In genomic region chr1:208533746-208534603, GRCh38 we compare ENCODE assay signal across 14 cellular contexts.
"Had no signal": no experiment of that assay in that cellular context is flagged by ENCODE, and none has a peak within 500 bp of the region (broad histone marks: within the 10 kb centered on the region; RNA-seq: fewer than 3 reads in every experiment).

No MANE protein-coding gene starts in this region.

- H2AFZ ChIP-seq: parathyroid adenoma had no signal

- H3K36me3 ChIP-seq: ascending aorta, thyroid gland had no signal

- H3K4me3 ChIP-seq: ascending aorta, dorsolateral prefrontal cortex, thyroid gland had no signal

- H3K27ac ChIP-seq: ascending aorta, parathyroid adenoma, thyroid gland had no signal

- ATAC-seq: activated naive CD8-positive, alpha-beta T cell treated with anti-CD3 and anti-CD28 coated beads, Interleukin-2, amount 50 U/mL, for 24 hours; activated T-helper 17 cell treated with anti-CD3 and anti-CD28 coated beads, Interleukin-2, amount 50 U/mL, for 72 hours; stimulated activated effector memory CD8-positive, alpha-beta T cell treated with anti-CD3 and anti-CD28 coated beads, Interleukin-12 subunit alpha, Interleukin-12 subunit beta, amount 100 ng/mL, for 72 hours; T-cell had no signal

- H3K9me3 ChIP-seq: ascending aorta, thyroid gland had no signal

- H3K4me1 ChIP-seq: ascending aorta, parathyroid adenoma had no signal

- H3K27me3 ChIP-seq: ascending aorta, thyroid gland had no signal

- H3K79me2 ChIP-seq: parathyroid adenoma had no signal

- FAIRE-seq: bronchial epithelial cell, endometrium, urothelium cell line had no signal

- H3K9ac ChIP-seq: parathyroid adenoma had no signal

- DNase-seq: activated CD4-positive, CD25-positive, alpha-beta regulatory T cell treated with anti-CD3 and anti-CD28 coated beads, Interleukin-2, amount 50 U/mL, for 72 hours; activated naive CD4-positive, alpha-beta T cell treated with Interleukin-2 at 50 U/mL for 16 hours; activated naive CD8-positive, alpha-beta T cell treated with anti-CD3 and anti-CD28 coated beads, Interleukin-2, amount 50 U/mL, for 24 hours; T-cell; T-helper 9 cell; thyroid gland had no signal
